In the genomic region with DNA sequence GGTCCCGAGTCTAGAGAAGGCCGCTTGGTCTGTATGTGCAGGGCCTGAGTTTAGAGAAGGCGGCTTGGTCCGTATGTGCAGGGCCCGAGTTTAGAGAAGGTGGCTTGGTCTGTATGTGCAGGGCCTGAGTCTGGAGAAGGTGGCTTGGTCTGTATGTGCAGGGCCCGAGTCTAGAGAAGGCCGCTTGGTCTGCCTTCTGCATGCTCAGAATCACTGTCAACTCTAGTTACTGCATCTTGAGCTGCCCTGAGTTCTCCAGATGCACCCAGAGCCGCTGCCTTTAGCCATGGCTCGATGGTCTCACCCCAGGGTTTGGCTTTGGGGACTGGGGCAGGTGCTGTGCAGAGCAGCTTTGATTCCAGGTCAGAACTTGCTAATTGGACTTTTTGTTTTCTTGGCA, we compare ENCODE assay signal across 17 cellular contexts. TPM values are rescaled to one million over a fixed set of nuclear protein-coding genes. Genes with fewer than 3 reads are reported as not detected.
DNase-seq lines count a peak whose midpoint lies in the region; ATAC-seq and TF ChIP-seq lines count a peak whose summit lies in the region.
"Had no signal": no experiment of that assay in that cellular context is flagged by ENCODE, and none has a peak within 500 bp of the region (broad histone marks: within the 10 kb centered on the region; RNA-seq: fewer than 3 reads in every experiment).

No MANE protein-coding gene starts in this region.

- 94 to 99% methylated on average over 8 to 9 of the region's 9 CpGs for WGBS in endodermal cell (ENCODE audit: insufficient coverage in 1 of 2, insufficient read length in 1 of 2), 2 experiments

- H3K27ac ChIP-seq in endodermal cell (ENCODE audit: low read depth, low read length) = peak overlapping the region; percentile 80
- no peak overlapping the region for H3K27ac ChIP-seq in upper lobe of right lung
- H3K27ac ChIP-seq in left ventricle myocardium inferior (replicated peaks) = no peak overlapping the region

- no peak overlapping the region for H3K9ac ChIP-seq in endodermal cell (ENCODE audit: extremely low read depth, low read length, poor library complexity, severe bottlenecking)

- H3K36me3 Mint-ChIP-seq in endodermal cell (ENCODE audit: low read depth) (no peaks in the 10 kb centered on the region), neural crest cell (ENCODE audit: low read depth) (no peaks in the 10 kb centered on the region)
- H3K36me3 Mint-ChIP-seq: CD14-positive monocyte had no signal

- ATAC-seq in upper lobe of right lung (no peak), Right ventricle myocardium superior (ENCODE audit: poor library complexity) (no peak)

- no peak overlapping the region for H3K27ac Mint-ChIP-seq in endodermal cell
- H3K27ac Mint-ChIP-seq in neural crest cell (ENCODE audit: unreplicated experiment) = peak overlapping the region; percentile 35
- H3K27ac Mint-ChIP-seq: CD14-positive monocyte had no signal

- TF ChIP-seq CTCF in endodermal cell (conservative IDR thresholded peaks at IDR 0.05) (no peak), neural crest cell (conservative IDR thresholded peaks at IDR 0.05) (no peak), upper lobe of right lung (IDR thresholded peaks at IDR 0.05) (no peak), left ventricle myocardium inferior (IDR thresholded peaks at IDR 0.05; ENCODE audit: borderline replicate concordance) (no peak)

- H3K4me1 Mint-ChIP-seq in endodermal cell = peaks cover 14% of the 10 kb centered on the region
- peaks cover 26% of the 10 kb centered on the region for H3K4me1 Mint-ChIP-seq in neural crest cell
- H3K4me1 Mint-ChIP-seq: CD14-positive monocyte had no signal

- H3K36me3 ChIP-seq in endodermal cell (ENCODE audit: control insufficient read depth, insufficient read depth, low read length) (no peaks in the 10 kb centered on the region), upper lobe of right lung (no peaks in the 10 kb centered on the region), left ventricle myocardium inferior (no peaks in the 10 kb centered on the region)
- H3K36me3 ChIP-seq: HAP-1 had no signal

- intact Hi-C loops in upper lobe of right lung (cut with DNase I) (no loop called here), Right ventricle myocardium superior (cut with DNase I) (no loop called here), left ventricle myocardium inferior (cut with micrococcal nuclease) (no loop called here)

- H3K27me3 ChIP-seq in endodermal cell (ENCODE audit: control insufficient read depth, insufficient read depth, low read length, poor library complexity, severe bottlenecking) (no peaks in the 10 kb centered on the region), upper lobe of right lung (no peaks in the 10 kb centered on the region), left ventricle myocardium inferior (ENCODE audit: low read depth) (no peaks in the 10 kb centered on the region)

- H3K9me3 Mint-ChIP-seq in endodermal cell (no peaks in the 10 kb centered on the region), neural crest cell (no peaks in the 10 kb centered on the region)

- H3K27me3 Mint-ChIP-seq in endodermal cell (ENCODE audit: insufficient read depth) = no peaks in the 10 kb centered on the region
- H3K27me3 Mint-ChIP-seq in neural crest cell (ENCODE audit: low read depth) = no peaks in the 10 kb centered on the region

- H3K4me3 Mint-ChIP-seq in endodermal cell = no peak overlapping the region
- H3K4me3 Mint-ChIP-seq in neural crest cell = no peak overlapping the region
- H3K4me3 Mint-ChIP-seq: CD14-positive monocyte had no signal

- no peaks in the 10 kb centered on the region for H3K9me3 ChIP-seq in endodermal cell (ENCODE audit: control insufficient read depth, low read length)
- H3K9me3 ChIP-seq in upper lobe of right lung = no peaks in the 10 kb centered on the region
- H3K9me3 ChIP-seq in left ventricle myocardium inferior (replicated peaks) = no peaks in the 10 kb centered on the region
- H3K9me3 ChIP-seq: HAP-1 had no signal

- peak; percentile 56 to 87 for DNase-seq in NCI-H2081 (lab: John Stamatoyannopoulos, UW)
- DNase-seq in NCI-H2081 treated with DMSO at 0.1 percent for 48 hours (lab: John Stamatoyannopoulos, UW) = no peak
- peak; percentile 25 for DNase-seq in endodermal cell
- no peak for DNase-seq in neural crest cell (ENCODE audit: low read depth, low spot score)
- DNase-seq in upper lobe of right lung = peak; percentile 41
- no peak for DNase-seq in Right ventricle myocardium superior
- DNase-seq in stimulated activated naive CD4-positive, alpha-beta T cell treated with Interleukin-2 at 50 U/mL for 16 hours (lab: John Stamatoyannopoulos, UW) = no peak
- DNase-seq in left ventricle myocardium inferior = no peak
- DNase-seq: 8988T; DMS 273 treated with DMSO at 0.1 percent for 48 hours; DND-41; NCI-H1436 treated with DMSO at 0.1 percent for 48 hours; NCI-H748 treated with DMSO at 0.1 percent for 48 hours; NK-92 treated with Interleukin-12 subunit alpha and Interleukin-12 subunit beta, amount 100 ng/mL, for 24 hours; SHP77 treated with DMSO at 0.1 percent for 48 hours had no signal

- no peak overlapping the region for H3K4me3 ChIP-seq in endodermal cell (ENCODE audit: low read length)
- no peak overlapping the region for H3K4me3 ChIP-seq in upper lobe of right lung
- no peak overlapping the region for H3K4me3 ChIP-seq in left ventricle myocardium inferior
- H3K4me3 ChIP-seq: HAP-1 had no signal

- H3K4me1 ChIP-seq in endodermal cell (ENCODE audit: control insufficient read depth, insufficient read depth, low read length) (peaks cover 8% of the 10 kb centered on the region), upper lobe of right lung (peaks cover 6% of the 10 kb centered on the region), left ventricle myocardium inferior (peaks cover 14% of the 10 kb centered on the region)
- H3K4me1 ChIP-seq: HAP-1 had no signal

RNA-seq across cellular contexts. Expression of a gene that starts 25.7 kb away (rescaled TPM):
- total RNA-seq in endodermal cell (10 to 100 TPM; 38.6 to 53.7 TPM), neural crest cell (56.0 and 61.3 TPM in 2 replicates), upper lobe of right lung (59.5 TPM), Right ventricle myocardium superior (46.4 TPM), left ventricle myocardium inferior (46.2 TPM)
- 41.4 TPM for polyA plus RNA-seq in endodermal cell (2013, experiment 1 of 2)
- polyA plus RNA-seq in endodermal cell (2013, experiment 2 of 2) = 38.3 TPM

Comparison
In these comparisons a context has a peak if more than half of its experiments do, and no peak if none do; other contexts are left out.
1. DNase-seq: peak in NCI-H2081 (2 of 2), endodermal cell (single experiment) and upper lobe of right lung (single experiment); none in NCI-H2081 treated with DMSO at 0.1 percent for 48 hours (single experiment), neural crest cell (single experiment), Right ventricle myocardium superior (single experiment), stimulated activated naive CD4-positive, alpha-beta T cell treated with Interleukin-2 at 50 U/mL for 16 hours (single experiment) and left ventricle myocardium inferior (single experiment).